In the genomic region with DNA sequence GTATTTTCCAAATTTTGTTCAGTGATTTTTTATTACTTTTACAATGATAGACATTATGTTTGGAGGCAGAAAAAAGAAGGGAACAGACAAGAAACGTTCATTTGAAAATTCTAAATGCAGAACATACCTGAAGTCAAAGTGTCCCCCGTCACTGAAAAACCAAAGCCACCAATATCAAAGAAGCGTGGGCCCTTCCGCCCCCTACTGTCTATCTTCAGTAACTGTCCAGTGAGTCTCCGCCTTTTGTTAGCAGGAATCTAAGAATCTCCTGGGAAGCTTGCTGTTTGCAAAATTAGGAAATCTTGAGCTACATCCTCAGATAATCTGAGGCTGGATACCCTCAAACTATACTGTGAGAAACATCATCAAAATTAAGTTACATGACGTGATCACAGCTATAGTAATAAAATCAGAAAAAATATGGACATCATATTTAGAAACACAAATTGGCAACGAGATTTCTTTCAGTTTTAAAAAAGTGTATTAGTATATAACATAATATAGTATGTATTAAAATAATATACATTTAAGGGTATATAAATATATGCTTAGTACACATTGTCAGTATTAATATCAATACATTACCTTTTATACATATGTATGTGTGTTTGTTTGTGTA, we compare ENCODE assay signal across 1 cellular context.
TF ChIP-seq lines count a peak whose summit lies in the region.

No MANE protein-coding gene starts in this region.

TF ChIP-seq in HepG2, 621 proteins besides CTCF, POLR2A, EP300 and RAD21 (continued from another document):
- TF ChIP-seq ATF1 (CRISPR knock-in tag; IDR thresholded peaks at IDR 0.05) (no peak), SATB2 (CRISPR knock-in tag; IDR thresholded peaks at IDR 0.05) (no peak), SNAI1 (CRISPR knock-in tag; IDR thresholded peaks at IDR 0.05; ENCODE audit: borderline replicate concordance) (no peak), HNRNPUL1 (IDR thresholded peaks at IDR 0.05; ENCODE audit: low read depth, low read length) (no peak), PCBP1 (IDR thresholded peaks at IDR 0.05; ENCODE audit: borderline replicate concordance, low read depth, low read length) (no peak)
- TF ChIP-seq, protein P1, sequence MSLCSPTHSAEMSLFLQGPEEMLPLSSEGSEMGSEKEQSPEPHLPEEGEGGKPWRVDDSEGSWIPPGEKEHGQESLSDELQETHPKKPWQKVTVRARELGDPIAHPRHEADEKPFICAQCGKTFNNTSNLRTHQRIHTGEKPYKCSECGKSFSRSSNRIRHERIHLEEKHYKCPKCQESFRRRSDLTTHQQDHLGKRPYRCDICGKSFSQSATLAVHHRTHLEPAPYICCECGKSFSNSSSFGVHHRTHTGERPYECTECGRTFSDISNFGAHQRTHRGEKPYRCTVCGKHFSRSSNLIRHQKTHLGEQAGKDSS (CRISPR knock-in tag; IDR thresholded peaks at IDR 0.05; ENCODE audit: borderline replicate concordance, low read depth) = no peak
